ENCODE assay signal across 7 cellular contexts in genomic region chr6:54195637-54196036, GRCh38.
"Had no signal": no experiment of that assay in that cellular context is flagged by ENCODE, and none has a peak within 500 bp of the region (broad histone marks: within the 10 kb centered on the region; RNA-seq: fewer than 3 reads in every experiment).

No MANE protein-coding gene starts in this region.

- DNase-seq: GDM1, GF-D8 had no signal

- FAIRE-seq: G401.6, GM12891, GM12892, GM18507, GM19239 had no signal
